In genomic region chr4:28278676-28279075, GRCh38 we compare ENCODE assay signal across 26 cellular contexts.
DNase-seq lines count a peak whose midpoint lies in the region; ATAC-seq and TF ChIP-seq lines count a peak whose summit lies in the region.
"Had no signal": no experiment of that assay in that cellular context is flagged by ENCODE, and none has a peak within 500 bp of the region (broad histone marks: within the 10 kb centered on the region; RNA-seq: fewer than 3 reads in every experiment).

No MANE protein-coding gene starts in this region.

- no peaks in the 10 kb centered on the region for H3K79me2 ChIP-seq in neural progenitor cell (ENCODE audit: low read depth)

- no peak for DNase-seq in MCF 10A (ENCODE audit: unreplicated experiment)
- DNase-seq in breast epithelium (ENCODE audit: low spot score in 2 of 2), result no peak
- DNase-seq in epithelial cell of esophagus (ENCODE audit: low read depth), result peak; percentile 16
- no peak for DNase-seq in neural progenitor cell (ENCODE audit: low spot score)
- DNase-seq in occipital lobe (lab: John Stamatoyannopoulos, UW), result no peak
- DNase-seq in nephron progenitor cell, result no peak
- DNase-seq in posterior vena cava (ENCODE audit: low spot score), result no peak
- DNase-seq: activated B cell treated with CpG ODN at 0.5 μM for 24 hours; activated CD4-positive, alpha-beta T cell treated with anti-CD3 and anti-CD28 coated beads, Interleukin-2, amount 50 U/mL, for 4 hours; activated naive CD8-positive, alpha-beta T cell treated with anti-CD3 and anti-CD28 coated beads for 36 hours; AML-193; CD4-positive, alpha-beta memory T cell; DMS153; heart left ventricle; left colon; NCI-H1417; NCI-H2081 treated with DMSO at 0.1 percent for 48 hours; NCI-H446 treated with DMSO at 0.1 percent for 48 hours; OCI-M1; pancreas; sigmoid colon; stimulated activated naive CD8-positive, alpha-beta T cell treated with anti-CD3 and anti-CD28 coated beads, Interleukin-15, amount 100 ng/mL, for 72 hours; T-helper 9 cell; transverse colon had no signal

- no peak overlapping the region for H3K9ac ChIP-seq in neural progenitor cell

- H3K27me3 Mint-ChIP-seq in MCF 10A (ENCODE audit: insufficient read depth, unreplicated experiment) (no peaks in the 10 kb centered on the region), neural progenitor cell (ENCODE audit: insufficient read depth, low read depth) (peaks cover 2% of the 10 kb centered on the region), nephron progenitor cell (ENCODE audit: low read depth, poor library complexity) (no peaks in the 10 kb centered on the region)
- H3K27me3 Mint-ChIP-seq: activated B cell treated with CpG ODN at 0.5 μM for 24 hours; activated naive CD8-positive, alpha-beta T cell treated with anti-CD3 and anti-CD28 coated beads for 36 hours; CD4-positive, alpha-beta memory T cell; memory B cell; stimulated activated naive CD8-positive, alpha-beta T cell treated with anti-CD3 and anti-CD28 coated beads, Interleukin-15, amount 100 ng/mL, for 72 hours had no signal

- H3K36me3 ChIP-seq in breast epithelium (no peaks in the 10 kb centered on the region), neural progenitor cell (no peaks in the 10 kb centered on the region)
- H3K36me3 ChIP-seq: heart left ventricle, pancreas, sigmoid colon, transverse colon had no signal

- no peak for TF ChIP-seq POLR2A in breast epithelium (IDR thresholded peaks at IDR 0.05)

- H4K20me1 ChIP-seq in neural progenitor cell (ENCODE audit: low read depth), result no peaks in the 10 kb centered on the region

- peaks cover 12% of the 10 kb centered on the region for H3K4me1 Mint-ChIP-seq in MCF 10A (ENCODE audit: insufficient read depth, unreplicated experiment)
- H3K4me1 Mint-ChIP-seq in neural progenitor cell, result no peaks in the 10 kb centered on the region
- no peaks in the 10 kb centered on the region for H3K4me1 Mint-ChIP-seq in nephron progenitor cell
- H3K4me1 Mint-ChIP-seq: activated B cell treated with CpG ODN at 0.5 μM for 24 hours; activated naive CD8-positive, alpha-beta T cell treated with anti-CD3 and anti-CD28 coated beads for 36 hours; CD4-positive, alpha-beta memory T cell; memory B cell; stimulated activated naive CD8-positive, alpha-beta T cell treated with anti-CD3 and anti-CD28 coated beads, Interleukin-15, amount 100 ng/mL, for 72 hours had no signal

- no peak for ATAC-seq in GM21423 (IDR thresholded peaks at IDR 0.05; ENCODE audit: unreplicated experiment)
- ATAC-seq: heart left ventricle; left colon; pancreas; stimulated activated naive CD8-positive, alpha-beta T cell treated with anti-CD3 and anti-CD28 coated beads, Interleukin-15, amount 100 ng/mL, for 72 hours had no signal

- H3K9me3 ChIP-seq in breast epithelium, result no peaks in the 10 kb centered on the region
- H3K9me3 ChIP-seq in neural progenitor cell (ENCODE audit: low read depth), result no peaks in the 10 kb centered on the region
- H3K9me3 ChIP-seq: pancreas, sigmoid colon, transverse colon had no signal

- H3F3A ChIP-seq in neural progenitor cell (ENCODE audit: low read depth), result no peaks in the 10 kb centered on the region

- no peak for TF ChIP-seq CTCF in MCF 10A (IDR thresholded peaks at IDR 0.05; ENCODE audit: unreplicated experiment)
- no peak for TF ChIP-seq CTCF in breast epithelium (IDR thresholded peaks at IDR 0.05)
- TF ChIP-seq CTCF in epithelial cell of esophagus (IDR thresholded peaks at IDR 0.05; ENCODE audit: insufficient read depth, low read depth, low read length, missing control alignments), result no peak
- TF ChIP-seq CTCF in neural progenitor cell (IDR thresholded peaks at IDR 0.05), result no peak
- no peak for TF ChIP-seq CTCF in nephron progenitor cell (IDR thresholded peaks at IDR 0.05)

- peak overlapping the region; percentile 52 for H2AFZ ChIP-seq in neural progenitor cell (replicated peaks)

- intact Hi-C loops in MCF 10A (cut with micrococcal nuclease) (no loop called here), breast epithelium (cut with DNase I; ENCODE audit: low total_unique reads) (no loop called here), posterior vena cava (cut with DNase I) (no loop called here)

- BruUV-seq in MCF 10A (replicated peaks; lab: Mats Ljungman, UMichigan), result no TSS peak

- no peaks in the 10 kb centered on the region for H3K27me3 ChIP-seq in breast epithelium
- no peaks in the 10 kb centered on the region for H3K27me3 ChIP-seq in neural progenitor cell
- H3K27me3 ChIP-seq: heart left ventricle, pancreas, sigmoid colon, transverse colon had no signal

- CTCF ChIA-PET in MCF 10A (lab: Yijun Ruan, JAX), result interaction anchor here (0.7 kb wide), 1 partner anchor 326 kb away, joined by 3 read pairs; no protein-coding TSS in a partner anchor

- peak overlapping the region; percentile 36 for H3K27ac Mint-ChIP-seq in MCF 10A (ENCODE audit: low read depth, unreplicated experiment)
- no peak overlapping the region for H3K27ac Mint-ChIP-seq in neural progenitor cell
- H3K27ac Mint-ChIP-seq in nephron progenitor cell, result no peak overlapping the region
- H3K27ac Mint-ChIP-seq: activated B cell treated with CpG ODN at 0.5 μM for 24 hours; activated naive CD8-positive, alpha-beta T cell treated with anti-CD3 and anti-CD28 coated beads for 36 hours; CD4-positive, alpha-beta memory T cell; memory B cell; stimulated activated naive CD8-positive, alpha-beta T cell treated with anti-CD3 and anti-CD28 coated beads, Interleukin-15, amount 100 ng/mL, for 72 hours had no signal

- H3K4me1 ChIP-seq in breast epithelium (no peaks in the 10 kb centered on the region), neural progenitor cell (peaks cover 6% of the 10 kb centered on the region)
- H3K4me1 ChIP-seq: heart left ventricle, pancreas, sigmoid colon, transverse colon had no signal

- H3K27ac ChIP-seq in breast epithelium (no peak overlapping the region), neural progenitor cell (no peak overlapping the region)
- H3K27ac ChIP-seq: heart left ventricle, pancreas, sigmoid colon, transverse colon had no signal

- H3K4me3 ChIP-seq in breast epithelium (no peak overlapping the region), epithelial cell of esophagus (ENCODE audit: low read length) (no peak overlapping the region), neural progenitor cell (no peak overlapping the region)
- H3K4me3 ChIP-seq: heart left ventricle, pancreas, sigmoid colon, transverse colon had no signal

- peaks cover 16% of the 10 kb centered on the region for H3K9me3 Mint-ChIP-seq in MCF 10A (ENCODE audit: unreplicated experiment)
- H3K9me3 Mint-ChIP-seq in neural progenitor cell, result peaks cover 18% of the 10 kb centered on the region
- H3K9me3 Mint-ChIP-seq in nephron progenitor cell, result peaks cover 16% of the 10 kb centered on the region

- POLR2A ChIA-PET in MCF 10A (lab: Yijun Ruan, JAX), result no interaction called here

- no peak overlapping the region for H3K4me2 ChIP-seq in neural progenitor cell

- H3K36me3 Mint-ChIP-seq in MCF 10A (ENCODE audit: insufficient read depth, unreplicated experiment), result no peaks in the 10 kb centered on the region
- peaks cover 2% of the 10 kb centered on the region for H3K36me3 Mint-ChIP-seq in neural progenitor cell
- no peaks in the 10 kb centered on the region for H3K36me3 Mint-ChIP-seq in nephron progenitor cell (ENCODE audit: low read depth)
- H3K36me3 Mint-ChIP-seq: activated naive CD8-positive, alpha-beta T cell treated with anti-CD3 and anti-CD28 coated beads for 36 hours; CD4-positive, alpha-beta memory T cell; memory B cell had no signal

- H3K4me3 Mint-ChIP-seq in MCF 10A (ENCODE audit: unreplicated experiment) (no peak overlapping the region), neural progenitor cell (no peak overlapping the region), nephron progenitor cell (no peak overlapping the region)
- H3K4me3 Mint-ChIP-seq: activated B cell treated with CpG ODN at 0.5 μM for 24 hours; activated naive CD8-positive, alpha-beta T cell treated with anti-CD3 and anti-CD28 coated beads for 36 hours; CD4-positive, alpha-beta memory T cell; memory B cell; stimulated activated naive CD8-positive, alpha-beta T cell treated with anti-CD3 and anti-CD28 coated beads, Interleukin-15, amount 100 ng/mL, for 72 hours had no signal
